21 cellular contexts compared by ENCODE assay signal in genomic region chr4:13178621-13179020, GRCh38.
"Had no signal": no experiment of that assay in that cellular context is flagged by ENCODE, and none has a peak within 500 bp of the region (broad histone marks: within the 10 kb centered on the region; RNA-seq: fewer than 3 reads in every experiment).

No MANE protein-coding gene starts in this region.

- H2AFZ ChIP-seq: neural progenitor cell, parathyroid adenoma had no signal

- H3K79me2 ChIP-seq: parathyroid adenoma had no signal

- H3K27ac ChIP-seq: gastrocnemius medialis, neural progenitor cell, parathyroid adenoma, right lobe of liver, stomach, tibial nerve, upper lobe of left lung had no signal

- ATAC-seq: effector memory CD8-positive, alpha-beta T cell; gastrocnemius medialis; left lobe of liver; mucosa of descending colon; natural killer cell treated with Interleukin-12 subunit alpha and Interleukin-12 subunit beta and Interleukin-15 and Interleukin-18, amount 100 ng/mL, for 72 hours; right lobe of liver; stimulated activated effector memory CD8-positive, alpha-beta T cell treated with anti-CD3 and anti-CD28 coated beads, Interleukin-12 subunit alpha, Interleukin-12 subunit beta, amount 100 ng/mL, for 72 hours had no signal

- H3K4me1 Mint-ChIP-seq: naive B cell; stimulated activated effector memory CD8-positive, alpha-beta T cell treated with anti-CD3 and anti-CD28 coated beads, Interleukin-12 subunit alpha, Interleukin-12 subunit beta, amount 100 ng/mL, for 72 hours had no signal

- H3K27ac Mint-ChIP-seq: effector memory CD8-positive, alpha-beta T cell; memory B cell; naive B cell; natural killer cell treated with Interleukin-12 subunit alpha and Interleukin-12 subunit beta and Interleukin-15 and Interleukin-18, amount 100 ng/mL, for 72 hours; neural progenitor cell; progenitor cell of endocrine pancreas; stimulated activated effector memory CD8-positive, alpha-beta T cell treated with anti-CD3 and anti-CD28 coated beads, Interleukin-12 subunit alpha, Interleukin-12 subunit beta, amount 100 ng/mL, for 72 hours had no signal

- H3K4me2 ChIP-seq: neural progenitor cell, smooth muscle cell had no signal

- H3K27me3 Mint-ChIP-seq: effector memory CD8-positive, alpha-beta T cell; memory B cell; naive B cell; natural killer cell treated with Interleukin-12 subunit alpha and Interleukin-12 subunit beta and Interleukin-15 and Interleukin-18, amount 100 ng/mL, for 72 hours; progenitor cell of endocrine pancreas had no signal

- H3K4me3 Mint-ChIP-seq: effector memory CD8-positive, alpha-beta T cell; memory B cell; naive B cell; natural killer cell treated with Interleukin-12 subunit alpha and Interleukin-12 subunit beta and Interleukin-15 and Interleukin-18, amount 100 ng/mL, for 72 hours; neural progenitor cell; stimulated activated effector memory CD8-positive, alpha-beta T cell treated with anti-CD3 and anti-CD28 coated beads, Interleukin-12 subunit alpha, Interleukin-12 subunit beta, amount 100 ng/mL, for 72 hours had no signal

- DNase-seq: cortex of kidney; effector memory CD8-positive, alpha-beta T cell; gastrocnemius medialis; mucosa of descending colon; naive B cell; right lobe of liver; stimulated activated CD4-positive, alpha-beta T cell treated with anti-CD3 and anti-CD28 coated beads, Interleukin-2, amount 100 ng/mL, for 24 hours; stimulated activated CD4-positive, alpha-beta T cell treated with anti-CD3 and anti-CD28 coated beads, Interleukin-4, amount 100 ng/mL, for 24 hours; stimulated activated naive CD4-positive, alpha-beta T cell treated with Interleukin-2 at 50 U/mL for 16 hours; stomach; upper lobe of left lung had no signal

- H3K36me3 ChIP-seq: gastrocnemius medialis, neural progenitor cell, right lobe of liver, stomach, tibial nerve, upper lobe of left lung had no signal

- H3K9me3 ChIP-seq: gastrocnemius medialis, mucosa of descending colon, right lobe of liver, stomach, tibial nerve, upper lobe of left lung had no signal

- H3K4me1 ChIP-seq: gastrocnemius medialis, parathyroid adenoma, right lobe of liver, stomach, upper lobe of left lung had no signal

- H3K27me3 ChIP-seq: gastrocnemius medialis, neural progenitor cell, right lobe of liver, stomach, tibial nerve, upper lobe of left lung had no signal

- H3K9ac ChIP-seq: neural progenitor cell, parathyroid adenoma had no signal

- H3K9me3 Mint-ChIP-seq: effector memory CD8-positive, alpha-beta T cell; memory B cell; neural progenitor cell; stimulated activated effector memory CD8-positive, alpha-beta T cell treated with anti-CD3 and anti-CD28 coated beads, Interleukin-12 subunit alpha, Interleukin-12 subunit beta, amount 100 ng/mL, for 72 hours had no signal

- H3K36me3 Mint-ChIP-seq: naive B cell; neural progenitor cell; stimulated activated effector memory CD8-positive, alpha-beta T cell treated with anti-CD3 and anti-CD28 coated beads, Interleukin-12 subunit alpha, Interleukin-12 subunit beta, amount 100 ng/mL, for 72 hours had no signal

- H3K4me3 ChIP-seq: gastrocnemius medialis, lung, mucosa of descending colon, neural progenitor cell, right lobe of liver, smooth muscle cell, stomach, tibial nerve, upper lobe of left lung had no signal
